Comparison of ENCODE assay signal across 1 cellular context in genomic region chr20:50731930-50732690, GRCh38.
A peak's percentile ranks its signal among the peaks of the same experiment; 100 is the strongest.
TF ChIP-seq lines count a peak whose summit lies in the region.

No MANE protein-coding gene starts in this region.

TF ChIP-seq in HepG2, 621 proteins besides CTCF, POLR2A, EP300 and RAD21 (continued from another document and continues in another):
- TF ChIP-seq FUBP1 (CRISPR knock-in tag; IDR thresholded peaks at IDR 0.05; ENCODE audit: borderline replicate concordance) (0 out of 2 replicates have a peak, but pooled peaks have one; percentile 62), SSRP1 (CRISPR knock-in tag; IDR thresholded peaks at IDR 0.05) (no peak), NFYB (CRISPR knock-in tag; IDR thresholded peaks at IDR 0.05) (no peak), ZNF879 (CRISPR knock-in tag; IDR thresholded peaks at IDR 0.05) (no peak; the same call in 1 of the 2 replicates), THAP7 (CRISPR knock-in tag; IDR thresholded peaks at IDR 0.05) (no peak), STAG1 (CRISPR knock-in tag; IDR thresholded peaks at IDR 0.05) (no peak), KDM3A (CRISPR knock-in tag; IDR thresholded peaks at IDR 0.05; ENCODE audit: low read depth) (no peak), ZNF607 (CRISPR knock-in tag; IDR thresholded peaks at IDR 0.05; ENCODE audit: borderline replicate concordance) (no peak), ZNF34 (CRISPR knock-in tag; IDR thresholded peaks at IDR 0.05; ENCODE audit: borderline replicate concordance) (0 out of 2 replicates have a peak, but pooled peaks have one; percentile 6), ZNF761 (CRISPR knock-in tag; conservative IDR thresholded peaks at IDR 0.05) (no peak), HOXA9 (CRISPR knock-in tag; IDR thresholded peaks at IDR 0.05; ENCODE audit: borderline replicate concordance) (no peak), GTF2F1 (IDR thresholded peaks at IDR 0.05; ENCODE audit: low read length) (no peak), MIER2 (CRISPR knock-in tag; IDR thresholded peaks at IDR 0.05) (peak; percentile 45; the same call in 1 of the 2 replicates), ZNF768 (CRISPR knock-in tag; IDR thresholded peaks at IDR 0.05) (no peak), SP5 (CRISPR knock-in tag; IDR thresholded peaks at IDR 0.05; ENCODE audit: borderline replicate concordance, low read depth) (no peak), LCORL (IDR thresholded peaks at IDR 0.05) (no peak), LCORL (CRISPR knock-in tag; IDR thresholded peaks at IDR 0.05) (peak; percentile 34; the same call in 1 of the 2 replicates), HOXD1 (CRISPR knock-in tag; IDR thresholded peaks at IDR 0.05) (no peak), CENPX (CRISPR knock-in tag; IDR thresholded peaks at IDR 0.05) (no peak), CSRNP1 (CRISPR knock-in tag; IDR thresholded peaks at IDR 0.05) (no peak), ZFYVE20 (CRISPR knock-in tag; IDR thresholded peaks at IDR 0.05; ENCODE audit: borderline replicate concordance, low read depth) (no peak), HNRNPUL1 (IDR thresholded peaks at IDR 0.05; ENCODE audit: low read depth, low read length) (no peak), ZFP37 (CRISPR knock-in tag; IDR thresholded peaks at IDR 0.05; ENCODE audit: borderline replicate concordance) (no peak; the same call in 1 of the 2 replicates), ZZZ3 (CRISPR knock-in tag; IDR thresholded peaks at IDR 0.05; ENCODE audit: borderline replicate concordance) (no peak), JARID2 (CRISPR knock-in tag; IDR thresholded peaks at IDR 0.05; ENCODE audit: insufficient replicate concordance) (no peak), ZNF318 (CRISPR knock-in tag; IDR thresholded peaks at IDR 0.05) (no peak), NFE2 (CRISPR knock-in tag; IDR thresholded peaks at IDR 0.05) (no peak), SNAPC2 (CRISPR knock-in tag; IDR thresholded peaks at IDR 0.05) (no peak), STAT6 (CRISPR knock-in tag; IDR thresholded peaks at IDR 0.05; ENCODE audit: borderline replicate concordance) (no peak), HDAC2 (CRISPR knock-in tag; IDR thresholded peaks at IDR 0.05) (0 out of 2 replicates have a peak, but pooled peaks have one; percentile 39), ZNF549 (CRISPR knock-in tag; IDR thresholded peaks at IDR 0.05) (no peak), ZNF605 (CRISPR knock-in tag; IDR thresholded peaks at IDR 0.05) (no peak), IKZF1 (IDR thresholded peaks at IDR 0.05) (no peak), NR0B2 (CRISPR knock-in tag; IDR thresholded peaks at IDR 0.05) (no peak), THAP8 (CRISPR knock-in tag; IDR thresholded peaks at IDR 0.05; ENCODE audit: borderline replicate concordance) (no peak), ZBTB2 (CRISPR knock-in tag; IDR thresholded peaks at IDR 0.05; ENCODE audit: low read depth) (no peak), PHF5A (CRISPR knock-in tag; IDR thresholded peaks at IDR 0.05; ENCODE audit: low read depth, unreplicated experiment) (no peak), TP53 (CRISPR knock-in tag; conservative IDR thresholded peaks at IDR 0.05) (no peak), POLR2AphosphoS5 (IDR thresholded peaks at IDR 0.05; ENCODE audit: low read depth, low read length) (no peak), NFATC3 (CRISPR knock-in tag; IDR thresholded peaks at IDR 0.05) (no peak), MEF2D (CRISPR knock-in tag; IDR thresholded peaks at IDR 0.05) (no peak), HNRNPK (IDR thresholded peaks at IDR 0.05; ENCODE audit: low read depth, low read length, poor library complexity, severe bottlenecking) (no peak), ZBTB20 (CRISPR knock-in tag; IDR thresholded peaks at IDR 0.05; ENCODE audit: borderline replicate concordance, low read depth) (no peak), MED8 (CRISPR knock-in tag; IDR thresholded peaks at IDR 0.05; ENCODE audit: insufficient replicate concordance) (no peak), ZNF207 (IDR thresholded peaks at IDR 0.05; ENCODE audit: borderline replicate concordance) (no peak), ZBTB33 (CRISPR knock-in tag; IDR thresholded peaks at IDR 0.05) (no peak), ZNF121 (CRISPR knock-in tag; IDR thresholded peaks at IDR 0.05) (no peak), ZNF652 (CRISPR knock-in tag; IDR thresholded peaks at IDR 0.05; ENCODE audit: borderline replicate concordance, low read depth) (no peak)
